8 cellular contexts compared by ENCODE assay signal in genomic region chr22:37077802-37078448, GRCh38. TPM values are rescaled to one million over a fixed set of nuclear protein-coding genes. Genes with fewer than 3 reads are reported as not detected.
DNase-seq lines count a peak whose midpoint lies in the region; ATAC-seq, FAIRE-seq and TF ChIP-seq lines count a peak whose summit lies in the region.

No MANE protein-coding gene starts in this region.

- peak; percentile 46 for FAIRE-seq in endothelial cell of umbilical vein (lab: Jason Lieb, UNC)

- peak overlapping the region; percentile 32 for H3K4me3 Mint-ChIP-seq in activated CD8-positive, alpha-beta memory T cell treated with anti-CD3 and anti-CD28 coated beads, Interleukin-2, amount 10 ng/mL, durations not matched to agents 7 days and 5 days
- no peak overlapping the region for H3K4me3 Mint-ChIP-seq in nephron

- dilution Hi-C loops in endothelial cell of umbilical vein (cut with MboI; ENCODE audit: extremely low pct_ligation_motif_present, low sequenced_read_pairs), result no loop called here

- H3K27me3 ChIP-seq in endothelial cell of umbilical vein (ENCODE audit: control insufficient read depth in 2 of 2, insufficient read depth in 2 of 2, low read length in 2 of 2), result peaks cover 0 to 6% of the 10 kb centered on the region in 2 experiments
- peaks cover 0 to 68% (median 20%) of the 10 kb centered on the region in 3 donors for H3K27me3 ChIP-seq in stomach

- peak; percentile 16 for ATAC-seq in activated CD8-positive, alpha-beta memory T cell treated with anti-CD3 and anti-CD28 coated beads, Interleukin-2, amount 10 ng/mL, durations not matched to agents 7 days and 5 days
- ATAC-seq in GM19463 (IDR thresholded peaks at IDR 0.05; ENCODE audit: unreplicated experiment), result no peak

- peak; percentile 27 for DNase-seq in DMS53 (lab: John Stamatoyannopoulos, UW)
- DNase-seq in DMS53 treated with DMSO at 0.1 percent for 48 hours (lab: John Stamatoyannopoulos, UW; ENCODE audit: unreplicated experiment), result no peak
- DNase-seq in NCI-H1105 (lab: John Stamatoyannopoulos, UW), result peak; percentile 25
- DNase-seq in activated CD8-positive, alpha-beta memory T cell treated with anti-CD3 and anti-CD28 coated beads, Interleukin-2, amount 10 ng/mL, durations not matched to agents 7 days and 5 days, result peak; percentile 90
- DNase-seq in endothelial cell of umbilical vein (ENCODE audit: low read depth, low spot score), result peak; percentile 38
- DNase-seq in stomach, result peak; percentile 71

- peaks cover 69% of the 10 kb centered on the region for H3K4me1 Mint-ChIP-seq in activated CD8-positive, alpha-beta memory T cell treated with anti-CD3 and anti-CD28 coated beads, Interleukin-2, amount 10 ng/mL, durations not matched to agents 7 days and 5 days
- peaks cover 5% of the 10 kb centered on the region for H3K4me1 Mint-ChIP-seq in nephron

- peaks cover 9% of the 10 kb centered on the region for H3K4me1 ChIP-seq in endothelial cell of umbilical vein (ENCODE audit: control insufficient read depth, extremely low read depth, insufficient read depth, low read length)
- peaks cover 0 to 8% (median 4%) of the 10 kb centered on the region in 4 donors for H3K4me1 ChIP-seq in stomach

- peak overlapping the region; percentile 14 for H2AFZ ChIP-seq in endothelial cell of umbilical vein (ENCODE audit: low read depth, low read length)

- peak overlapping the region; percentile 99 for H3K27ac Mint-ChIP-seq in activated CD8-positive, alpha-beta memory T cell treated with anti-CD3 and anti-CD28 coated beads, Interleukin-2, amount 10 ng/mL, durations not matched to agents 7 days and 5 days
- peak overlapping the region in 1 of 3 experiments; percentile 5 for H3K27ac Mint-ChIP-seq in nephron

- CTCF ChIA-PET in activated CD8-positive, alpha-beta memory T cell treated with anti-CD3 and anti-CD28 coated beads, Interleukin-2, amount 10 ng/mL, durations not matched to agents 7 days and 5 days (lab: Charles Lee), result interaction anchor here (0.5 to 5.2 kb wide), 18 partner anchors 10 to 489 kb away, joined by 3 to 91 read pairs (median 4); partner anchors contain the start of genes IL2RB and RAC2
- CTCF ChIA-PET in endothelial cell of umbilical vein (lab: Charles Lee), result interaction anchor here (0.7 to 2.5 kb wide), 4 partner anchors 9 to 121 kb away, joined by 3 to 45 read pairs (median 6); no protein-coding TSS in a partner anchor

- intact Hi-C loops in endothelial cell of umbilical vein (cut with micrococcal nuclease), result loop anchor here (1.0 to 2.0 kb wide), 4 partner anchors 88 to 379 kb away; no protein-coding TSS in a partner anchor
- intact Hi-C loops in stomach (cut with DNase I; ENCODE audit: low total_unique reads), result no loop called here

- 19 to 26% (median 21%) methylated on average over 15 of the region's 15 CpGs for WGBS in stomach, 5 donors

- H3K9me3 Mint-ChIP-seq in activated CD8-positive, alpha-beta memory T cell treated with anti-CD3 and anti-CD28 coated beads, Interleukin-2, amount 10 ng/mL, durations not matched to agents 7 days and 5 days (ENCODE audit: low read depth), result no peaks in the 10 kb centered on the region
- no peaks in the 10 kb centered on the region for H3K9me3 Mint-ChIP-seq in nephron

- TF ChIP-seq POLR2A in endothelial cell of umbilical vein (IDR thresholded peaks at IDR 0.05; ENCODE audit: low read depth, low read length), result no peak
- no peak for TF ChIP-seq POLR2A in stomach (IDR thresholded peaks at IDR 0.05)

- H3K9me1 ChIP-seq in endothelial cell of umbilical vein (replicated peaks; ENCODE audit: control insufficient read depth, extremely low read depth, insufficient read depth, low read length), result no peaks in the 10 kb centered on the region

- no peaks in the 10 kb centered on the region for H4K20me1 ChIP-seq in endothelial cell of umbilical vein (replicated peaks; ENCODE audit: control insufficient read depth, extremely low read depth, insufficient read depth, low read length)

- POLR2A ChIA-PET in endothelial cell of umbilical vein (lab: Charles Lee), result no interaction called here

- H3K79me2 ChIP-seq in endothelial cell of umbilical vein (ENCODE audit: control insufficient read depth, insufficient read depth, low read length), result no peaks in the 10 kb centered on the region

- H3K4me3 ChIP-seq in endothelial cell of umbilical vein (replicated peaks in 1 of 3; ENCODE audit: insufficient read depth in 1 of 3, low read depth in 1 of 3, low read length in 3 of 3) (no peak overlapping the region), stomach (no peak overlapping the region)

- H3K9me3 ChIP-seq in endothelial cell of umbilical vein (replicated peaks; ENCODE audit: control insufficient read depth, insufficient read depth, low read length) (no peaks in the 10 kb centered on the region), stomach (no peaks in the 10 kb centered on the region)

- no peaks in the 10 kb centered on the region for H3K36me3 ChIP-seq in endothelial cell of umbilical vein (ENCODE audit: control insufficient read depth in 2 of 2, extremely low read depth in 1 of 2, insufficient read depth in 2 of 2, low read length in 2 of 2)
- H3K36me3 ChIP-seq in stomach, result no peaks in the 10 kb centered on the region

- H3K27me3 Mint-ChIP-seq in activated CD8-positive, alpha-beta memory T cell treated with anti-CD3 and anti-CD28 coated beads, Interleukin-2, amount 10 ng/mL, durations not matched to agents 7 days and 5 days, result no peaks in the 10 kb centered on the region
- H3K27me3 Mint-ChIP-seq in nephron (ENCODE audit: low read depth), result peaks cover 27% of the 10 kb centered on the region

- H3K27ac ChIP-seq in endothelial cell of umbilical vein (ENCODE audit: insufficient read depth, low read depth, low read length), result no peak overlapping the region
- H3K27ac ChIP-seq in stomach, result no peak overlapping the region

- peaks cover 1% of the 10 kb centered on the region for H3K36me3 Mint-ChIP-seq in activated CD8-positive, alpha-beta memory T cell treated with anti-CD3 and anti-CD28 coated beads, Interleukin-2, amount 10 ng/mL, durations not matched to agents 7 days and 5 days
- no peaks in the 10 kb centered on the region for H3K36me3 Mint-ChIP-seq in nephron (ENCODE audit: low read depth)

- H3K4me2 ChIP-seq in endothelial cell of umbilical vein (ENCODE audit: insufficient read depth, low read length), result no peak overlapping the region

- H3K9ac ChIP-seq in endothelial cell of umbilical vein (replicated peaks; ENCODE audit: extremely low read depth, insufficient read depth, low read length), result no peak overlapping the region

- TF ChIP-seq EP300 in stomach (IDR thresholded peaks at IDR 0.05), result no peak

- TF ChIP-seq CTCF in endothelial cell of umbilical vein (IDR thresholded peaks at IDR 0.05; ENCODE audit: extremely low read depth in 1 of 2, insufficient read depth in 1 of 2, low read depth in 1 of 2, low read length in 2 of 2), result peak; percentile 98 to 99
- peak; percentile 92 to 96 (median 94) for TF ChIP-seq CTCF in nephron (IDR thresholded peaks at IDR 0.05; ENCODE audit: unreplicated experiment in 3 of 3)
- peak in 5 of 7 experiments; percentile 39 to 95 (median 82) for TF ChIP-seq CTCF in stomach (IDR thresholded peaks at IDR 0.05)

- no TSS peak for BruUV-seq in endothelial cell of umbilical vein (replicated peaks; lab: Mats Ljungman, UMichigan)

RNA-seq across cellular contexts. Expression of gene KCTD17, which starts 26.4 kb away (rescaled TPM):
- 10 to 100 TPM; 47.7 to 53.4 TPM for total RNA-seq in activated CD8-positive, alpha-beta memory T cell treated with anti-CD3 and anti-CD28 coated beads, Interleukin-2, amount 10 ng/mL, durations not matched to agents 7 days and 5 days
- total RNA-seq in endothelial cell of umbilical vein, result 48.0 and 59.2 TPM in 2 replicates
- 73.0 and 77.9 TPM in 2 replicates for polyA plus RNA-seq in endothelial cell of umbilical vein
- 40.4 and 55.2 TPM in 2 replicates for polyA plus RNA-seq in endothelial cell of umbilical vein (2011; cell fraction: cytosol; rRNA removed)
- 78.6 and 84.4 TPM in 2 replicates for polyA plus RNA-seq in endothelial cell of umbilical vein (2011; cell fraction: nucleus; rRNA removed)
- 39.2 and 46.1 TPM in 2 replicates for polyA plus RNA-seq in endothelial cell of umbilical vein (2012)
- polyA minus RNA-seq in endothelial cell of umbilical vein, result 44.0 and 54.3 TPM in 2 replicates
- polyA minus RNA-seq in endothelial cell of umbilical vein (2011; cell fraction: cytosol; rRNA and poly(A)+ RNA removed), result not detected
- polyA minus RNA-seq in endothelial cell of umbilical vein (2011; cell fraction: nucleus; rRNA and poly(A)+ RNA removed), result 24.1 and 31.0 TPM in 2 replicates
- 10 to 100 TPM in 2 of 5 donors, 1 to 10 TPM in 3; 1.8 to 82.8 (median 5.9) TPM for total RNA-seq in stomach
- polyA plus RNA-seq in stomach, result 10 to 100 TPM in 2 of 3 donors, 1 to 10 TPM in 1; 6.3 to 17.6 (median 12.1) TPM

RNA-seq across cellular contexts. Expression of gene TMPRSS6, which starts 31.6 kb away (rescaled TPM):
- total RNA-seq in activated CD8-positive, alpha-beta memory T cell treated with anti-CD3 and anti-CD28 coated beads, Interleukin-2, amount 10 ng/mL, durations not matched to agents 7 days and 5 days, result 1 to 10 TPM; 1.3 to 3.3 TPM
- total RNA-seq in endothelial cell of umbilical vein, result not detected in 2 replicates
- polyA plus RNA-seq in endothelial cell of umbilical vein, result not detected in 2 replicates
- not detected in 2 replicates for polyA plus RNA-seq in endothelial cell of umbilical vein (2011; cell fraction: cytosol; rRNA removed)
- polyA plus RNA-seq in endothelial cell of umbilical vein (2011; cell fraction: nucleus; rRNA removed), result not detected in 2 replicates
- 0.05 and 0.13 TPM in 2 replicates for polyA plus RNA-seq in endothelial cell of umbilical vein (2012)
- not detected in 2 replicates for polyA minus RNA-seq in endothelial cell of umbilical vein
- not detected for polyA minus RNA-seq in endothelial cell of umbilical vein (2011; cell fraction: cytosol; rRNA and poly(A)+ RNA removed)
- not detected in 2 replicates for polyA minus RNA-seq in endothelial cell of umbilical vein (2011; cell fraction: nucleus; rRNA and poly(A)+ RNA removed)
- 1 to 10 TPM in 1 of 5 donors, not detected in 4; 1.5 TPM for total RNA-seq in stomach
- polyA plus RNA-seq in stomach, result under 1 TPM; 0.25 to 0.62 (median 0.31) TPM

RNA-seq across cellular contexts. Expression of gene MPST, which starts 58.4 kb away (rescaled TPM):
- total RNA-seq in activated CD8-positive, alpha-beta memory T cell treated with anti-CD3 and anti-CD28 coated beads, Interleukin-2, amount 10 ng/mL, durations not matched to agents 7 days and 5 days, result 10 to 100 TPM; 42.3 to 61.0 TPM
- 87.3 and 93.2 TPM in 2 replicates for total RNA-seq in endothelial cell of umbilical vein
- polyA plus RNA-seq in endothelial cell of umbilical vein, result 124 and 185 TPM in 2 replicates
- 63.5 and 102 TPM in 2 replicates for polyA plus RNA-seq in endothelial cell of umbilical vein (2011; cell fraction: cytosol; rRNA removed)
- 54.7 and 63.6 TPM in 2 replicates for polyA plus RNA-seq in endothelial cell of umbilical vein (2011; cell fraction: nucleus; rRNA removed)
- polyA plus RNA-seq in endothelial cell of umbilical vein (2012), result 43.2 and 74.8 TPM in 2 replicates
- polyA minus RNA-seq in endothelial cell of umbilical vein, result 27.7 and 39.2 TPM in 2 replicates
- 44.9 TPM for polyA minus RNA-seq in endothelial cell of umbilical vein (2011; cell fraction: cytosol; rRNA and poly(A)+ RNA removed)
- 11.0 and 16.4 TPM in 2 replicates for polyA minus RNA-seq in endothelial cell of umbilical vein (2011; cell fraction: nucleus; rRNA and poly(A)+ RNA removed)
- 1,000 to 10,000 TPM in 1 of 5 donors, 100 to 1,000 TPM in 2, 10 to 100 TPM in 2; 48.3 to 1,943 (median 152) TPM for total RNA-seq in stomach
- 100 to 1,000 TPM; 123 to 178 (median 172) TPM for polyA plus RNA-seq in stomach

RNA-seq across cellular contexts. Expression of gene TST, which starts 58.7 kb away (rescaled TPM):
- 10 to 100 TPM; 11.2 to 29.3 TPM for total RNA-seq in activated CD8-positive, alpha-beta memory T cell treated with anti-CD3 and anti-CD28 coated beads, Interleukin-2, amount 10 ng/mL, durations not matched to agents 7 days and 5 days
- total RNA-seq in endothelial cell of umbilical vein (38.0 and 39.2 TPM in 2 replicates), stomach (100 to 1,000 TPM in 1 of 5 donors, 10 to 100 TPM in 4; 51.8 to 709 (median 91.4) TPM)
- polyA plus RNA-seq in endothelial cell of umbilical vein (95.1 and 116 TPM in 2 replicates), stomach (100 to 1,000 TPM in 2 of 3 donors, 10 to 100 TPM in 1; 87.1 to 377 (median 103) TPM)
- 54.2 and 72.2 TPM in 2 replicates for polyA plus RNA-seq in endothelial cell of umbilical vein (2011; cell fraction: cytosol; rRNA removed)
- 22.6 and 25.7 TPM in 2 replicates for polyA plus RNA-seq in endothelial cell of umbilical vein (2011; cell fraction: nucleus; rRNA removed)
- polyA plus RNA-seq in endothelial cell of umbilical vein (2012), result 37.0 and 52.2 TPM in 2 replicates
- 23.0 and 23.8 TPM in 2 replicates for polyA minus RNA-seq in endothelial cell of umbilical vein
- polyA minus RNA-seq in endothelial cell of umbilical vein (2011; cell fraction: cytosol; rRNA and poly(A)+ RNA removed), result 24.3 TPM
- 5.5 and 9.4 TPM in 2 replicates for polyA minus RNA-seq in endothelial cell of umbilical vein (2011; cell fraction: nucleus; rRNA and poly(A)+ RNA removed)
